31 cellular contexts compared by ENCODE assay signal in genomic region chr1:12690156-12690555, GRCh38. TPM values are rescaled to one million over a fixed set of nuclear protein-coding genes. Genes with fewer than 3 reads are reported as not detected.
"Had no signal": no experiment of that assay in that cellular context is flagged by ENCODE, and none has a peak within 500 bp of the region (broad histone marks: within the 10 kb centered on the region; RNA-seq: fewer than 3 reads in every experiment).

No MANE protein-coding gene starts in this region.

- H3K4me1 ChIP-seq: esophagus squamous epithelium, lower lobe of right lung, pancreas, right atrium auricular region, thyroid gland had no signal

- H3K27ac Mint-ChIP-seq: effector memory CD8-positive, alpha-beta T cell; mesothelial cell of epicardium; naive thymus-derived CD4-positive, alpha-beta T cell; nephron; progenitor cell of endocrine pancreas; stimulated activated naive CD8-positive, alpha-beta T cell treated with anti-CD3 and anti-CD28 coated beads, Interleukin-15, amount 100 ng/mL, for 72 hours; type B pancreatic cell had no signal

- H3K4me1 Mint-ChIP-seq: mesothelial cell of epicardium; naive thymus-derived CD4-positive, alpha-beta T cell; nephron; stimulated activated naive CD8-positive, alpha-beta T cell treated with anti-CD3 and anti-CD28 coated beads, Interleukin-15, amount 100 ng/mL, for 72 hours had no signal

- ATAC-seq: effector memory CD8-positive, alpha-beta T cell; left ventricle myocardium superior; lower lobe of right lung; naive thymus-derived CD4-positive, alpha-beta T cell; pancreas; sciatic nerve; stimulated activated naive CD8-positive, alpha-beta T cell treated with anti-CD3 and anti-CD28 coated beads, Interleukin-15, amount 100 ng/mL, for 72 hours had no signal

- H3K36me3 Mint-ChIP-seq: mesothelial cell of epicardium; naive thymus-derived CD4-positive, alpha-beta T cell; type B pancreatic cell had no signal

- H3K36me3 ChIP-seq: esophagus squamous epithelium, lower lobe of right lung, pancreas, right atrium auricular region, thyroid gland had no signal

- H3K9me3 ChIP-seq: esophagus squamous epithelium, lower lobe of right lung, pancreas, right atrium auricular region, thyroid gland had no signal

- H3K9me3 Mint-ChIP-seq: effector memory CD8-positive, alpha-beta T cell; stimulated activated naive CD8-positive, alpha-beta T cell treated with anti-CD3 and anti-CD28 coated beads, Interleukin-15, amount 100 ng/mL, for 72 hours; type B pancreatic cell had no signal

- DNase-seq: dermis blood vessel endothelial cell; effector memory CD8-positive, alpha-beta T cell; erythroblast; esophagus squamous epithelium; left ventricle myocardium superior; lower lobe of right lung; mesenchymal stem cell; naive thymus-derived CD4-positive, alpha-beta T cell; occipital lobe; pancreas; stimulated activated CD4-positive, alpha-beta T cell treated with anti-CD3 and anti-CD28 coated beads, Interleukin-12 subunit alpha, Interleukin-12 subunit beta, amount 100 ng/mL, for 4 hours; stimulated activated CD4-positive, alpha-beta T cell treated with anti-CD3 and anti-CD28 coated beads, Interleukin-1b, Interleukin-23, amount 100 ng/mL, for 48 hours; stimulated activated CD4-positive, alpha-beta T cell treated with anti-CD3 and anti-CD28 coated beads, Interleukin-4, amount 100 ng/mL, for 1 hour; stimulated activated CD8-positive, alpha-beta memory T cell treated with anti-CD3 and anti-CD28 coated beads, Interleukin-4, amount 100 ng/mL, for 48 hours; stimulated activated naive CD4-positive, alpha-beta T cell; stimulated activated naive CD8-positive, alpha-beta T cell treated with anti-CD3 and anti-CD28 coated beads, Interleukin-15, amount 100 ng/mL, for 72 hours; thyroid gland had no signal

- H3K4me3 ChIP-seq: coronary artery, esophagus squamous epithelium, lower lobe of right lung, pancreas, right atrium auricular region, smooth muscle cell, thyroid gland had no signal

- H3K4me3 Mint-ChIP-seq: effector memory CD8-positive, alpha-beta T cell; mesothelial cell of epicardium; naive thymus-derived CD4-positive, alpha-beta T cell; nephron; stimulated activated naive CD8-positive, alpha-beta T cell treated with anti-CD3 and anti-CD28 coated beads, Interleukin-15, amount 100 ng/mL, for 72 hours; type B pancreatic cell had no signal

RNA-seq across cellular contexts. Expression of gene AADACL3, which starts 25.8 kb away (rescaled TPM):
- total RNA-seq: cardiac septum; dermis blood vessel endothelial cell; esophagus squamous epithelium; frontal cortex; glomerular endothelial cell; left ventricle myocardium superior; lower lobe of right lung; mesothelial cell of epicardium; mucosa of gallbladder; naive thymus-derived CD4-positive, alpha-beta T cell; occipital lobe; pancreas; progenitor cell of endocrine pancreas; right atrium auricular region; sciatic nerve; temporal lobe; thyroid gland; urinary bladder had no signal

RNA-seq across cellular contexts. Expression of gene AADACL4, which starts 46.3 kb away (rescaled TPM):
- total RNA-seq: cardiac septum; dermis blood vessel endothelial cell; esophagus squamous epithelium; frontal cortex; glomerular endothelial cell; left ventricle myocardium superior; lower lobe of right lung; mucosa of gallbladder; naive thymus-derived CD4-positive, alpha-beta T cell; occipital lobe; pancreas; right atrium auricular region; sciatic nerve; smooth muscle cell; temporal lobe; thyroid gland had no signal

RNA-seq across cellular contexts. Expression of gene CFAP107, which starts 55.8 kb away (rescaled TPM):
- total RNA-seq: cardiac septum; dermis blood vessel endothelial cell; esophagus squamous epithelium; glomerular endothelial cell; left ventricle myocardium superior; mesothelial cell of epicardium; mucosa of gallbladder; naive thymus-derived CD4-positive, alpha-beta T cell; occipital lobe; right atrium auricular region; sciatic nerve; smooth muscle cell; temporal lobe; thyroid gland; urinary bladder had no signal
